8 cellular contexts compared by ENCODE assay signal in genomic region chr11:66082936-66083698, GRCh38. TPM values are rescaled to one million over a fixed set of nuclear protein-coding genes. Genes with fewer than 3 reads are reported as not detected.
A peak's percentile ranks its signal among the peaks of the same experiment; 100 is the strongest.
DNase-seq lines count a peak whose midpoint lies in the region; ATAC-seq, FAIRE-seq and TF ChIP-seq lines count a peak whose summit lies in the region.

No MANE protein-coding gene starts in this region.

- H3K27me3 ChIP-seq in body of pancreas (no peaks in the 10 kb centered on the region), pancreas (no peaks in the 10 kb centered on the region)

- H3K27ac ChIP-seq in HEK293 (ENCODE audit: extremely low read depth, low read depth, low read length) (peak overlapping the region; percentile 3; the same call in 1 of the 2 replicates), body of pancreas (peak overlapping the region in 3 of 4 donors; percentile 10 to 59 (median 12)), pancreas (peak overlapping the region in 2 of 4 donors; percentile 27 to 53)

- TF ChIP-seq CTCF in HEK293 (tag by site-specific recombination; IDR thresholded peaks at IDR 0.05) (no peak), body of pancreas (IDR thresholded peaks at IDR 0.05) (no peak), pancreas (IDR thresholded peaks at IDR 0.05) (no peak)

- no peak for FAIRE-seq in pancreas (lab: Jason Lieb, UNC)

- H3K9me3 ChIP-seq in HEK293 (ENCODE audit: control insufficient read depth, insufficient read depth, low read depth, low read length), result no peaks in the 10 kb centered on the region
- no peaks in the 10 kb centered on the region for H3K9me3 ChIP-seq in body of pancreas
- H3K9me3 ChIP-seq in pancreas, result no peaks in the 10 kb centered on the region

- H3K36me3 ChIP-seq in HEK293 (ENCODE audit: control insufficient read depth in 2 of 2, insufficient read depth in 1 of 2, low read length in 2 of 2), result no peaks in the 10 kb centered on the region
- no peaks in the 10 kb centered on the region for H3K36me3 ChIP-seq in body of pancreas (replicated peaks in 1 of 2; ENCODE audit: insufficient read depth in 1 of 2, low read depth in 2 of 2)
- no peaks in the 10 kb centered on the region for H3K36me3 ChIP-seq in pancreas

- intact Hi-C loops in body of pancreas (cut with DNase I), result no loop called here
- intact Hi-C loops in pancreas (cut with DNase I), result no loop called here
- intact Hi-C loops in posterior cingulate gyrus (cut with DNase I), result no loop called here

- in situ Hi-C loops in KBM-7 (cut with MboI; ENCODE audit: low pct_unique_long_range_greater_than_20kb, low sequenced_read_pairs), result no loop called here

- H3K4me3 ChIP-seq in HEK293 (ENCODE audit: low read depth, low read length), result no peak overlapping the region
- no peak overlapping the region for H3K4me3 ChIP-seq in body of pancreas
- no peak overlapping the region for H3K4me3 ChIP-seq in pancreas

- 27 to 28% methylated on average over 4 of the region's 4 CpGs for WGBS in body of pancreas, 2 donors
- WGBS in pancreas, 2 donors, result 29 to 30% methylated on average over 4 of the region's 4 CpGs

- CTCF ChIA-PET in HEK293 (lab: Yijun Ruan, JAX), result interaction anchor here (0.6 to 2.4 kb wide), 4 partner anchors 14 to 67 kb away, joined by 3 to 15 read pairs (median 6); no protein-coding TSS in a partner anchor

- POLR2A ChIA-PET in HEK293 (lab: Yijun Ruan, JAX), result interaction anchor here (0.9 kb wide), 1 partner anchor 12 kb away, joined by 3 read pairs; no protein-coding TSS in a partner anchor

- no peak for TF ChIP-seq POLR2A in body of pancreas (IDR thresholded peaks at IDR 0.05)

- H3K4me1 ChIP-seq in HEK293 (ENCODE audit: control insufficient read depth, insufficient read depth, low read length) (peaks cover 21% of the 10 kb centered on the region), body of pancreas (peaks cover 51% of the 10 kb centered on the region), pancreas (peaks cover 34 to 51% (median 43%) of the 10 kb centered on the region in 3 donors)

- DNase-seq in NCI-H345 (lab: John Stamatoyannopoulos, UW) (peak; percentile 70), body of pancreas (peak; percentile 41 to 72 (median 57)), pancreas (peak in 3 of 6 donors; percentile 48 to 52 (median 51)), KBM-7 (no peak), T-helper 9 cell (no peak), posterior cingulate gyrus (no peak)

- ATAC-seq in body of pancreas (peak; percentile 67), pancreas (peak; percentile 54 to 83 (median 73)), HG03439 (IDR thresholded peaks at IDR 0.05; ENCODE audit: unreplicated experiment) (no peak)

TF ChIP-seq in HEK293, 187 proteins besides CTCF, POLR2A, EP300 and RAD21 (continues in another document):
- TF ChIP-seq ZBTB17 (tag by site-specific recombination; IDR thresholded peaks at IDR 0.05) (no peak), KLF9 (tag by site-specific recombination; IDR thresholded peaks at IDR 0.05; ENCODE audit: low read depth) (no peak), ZNF747 (tag by site-specific recombination; IDR thresholded peaks at IDR 0.05) (no peak), KLF17 (tag by site-specific recombination; IDR thresholded peaks at IDR 0.05) (no peak), IKZF3 (tag by site-specific recombination; IDR thresholded peaks at IDR 0.05) (peak; percentile 52; the same call in 1 of the 2 replicates), ZNF621 (tag by site-specific recombination; IDR thresholded peaks at IDR 0.05) (no peak), ZNF571 (tag by site-specific recombination; IDR thresholded peaks at IDR 0.05) (no peak), ZNF114 (tag by site-specific recombination; IDR thresholded peaks at IDR 0.05) (no peak), ZNF629 (tag by site-specific recombination; IDR thresholded peaks at IDR 0.05) (no peak), ZSCAN23 (tag by site-specific recombination; IDR thresholded peaks at IDR 0.05) (no peak), ZNF426 (tag by site-specific recombination; IDR thresholded peaks at IDR 0.05) (no peak), ZNF138 (tag by site-specific recombination; IDR thresholded peaks at IDR 0.05; ENCODE audit: borderline replicate concordance) (no peak), GLI4 (tag by site-specific recombination; IDR thresholded peaks at IDR 0.05) (no peak), ZNF624 (tag by site-specific recombination; IDR thresholded peaks at IDR 0.05) (no peak), ZBTB8A (tag by site-specific recombination; IDR thresholded peaks at IDR 0.05) (0 out of 2 replicates have a peak, but pooled peaks have one; percentile 22), TSHZ1 (tag by site-specific recombination; IDR thresholded peaks at IDR 0.05; ENCODE audit: borderline replicate concordance) (no peak), ZSCAN5A (tag by site-specific recombination; IDR thresholded peaks at IDR 0.05) (no peak), SALL2 (tag by site-specific recombination; IDR thresholded peaks at IDR 0.05; ENCODE audit: borderline replicate concordance) (no peak), ZNF169 (tag by site-specific recombination; IDR thresholded peaks at IDR 0.05) (no peak)
- TF ChIP-seq, protein P1, sequence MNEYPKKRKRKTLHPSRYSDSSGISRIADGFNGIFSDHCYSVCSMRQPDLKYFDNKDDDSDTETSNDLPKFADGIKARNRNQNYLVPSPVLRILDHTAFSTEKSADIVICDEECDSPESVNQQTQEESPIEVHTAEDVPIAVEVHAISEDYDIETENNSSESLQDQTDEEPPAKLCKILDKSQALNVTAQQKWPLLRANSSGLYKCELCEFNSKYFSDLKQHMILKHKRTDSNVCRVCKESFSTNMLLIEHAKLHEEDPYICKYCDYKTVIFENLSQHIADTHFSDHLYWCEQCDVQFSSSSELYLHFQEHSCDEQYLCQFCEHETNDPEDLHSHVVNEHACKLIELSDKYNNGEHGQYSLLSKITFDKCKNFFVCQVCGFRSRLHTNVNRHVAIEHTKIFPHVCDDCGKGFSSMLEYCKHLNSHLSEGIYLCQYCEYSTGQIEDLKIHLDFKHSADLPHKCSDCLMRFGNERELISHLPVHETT (tag by site-specific recombination; IDR thresholded peaks at IDR 0.05), result no peak

RNA-seq across cellular contexts. Expression of gene PACS1, which starts 13.0 kb away (rescaled TPM):
- 10 to 100 TPM; 17.5 to 19.7 TPM for total RNA-seq in body of pancreas
- total RNA-seq in pancreas, result 10 to 100 TPM; 19.6 to 61.0 (median 28.8) TPM
- 10 to 100 TPM; 16.9 to 27.1 TPM for polyA plus RNA-seq in pancreas

RNA-seq across cellular contexts. Expression of gene SF3B2, which starts 31.0 kb away (rescaled TPM):
- total RNA-seq in body of pancreas, result 100 to 1,000 TPM; 112 to 255 TPM
- total RNA-seq in pancreas, result 100 to 1,000 TPM in 1 of 6 donors, 10 to 100 TPM in 5; 64.4 to 118 (median 83.3) TPM
- polyA plus RNA-seq in pancreas, result 10 to 100 TPM; 75.8 to 99.0 TPM

RNA-seq across cellular contexts. Expression of gene GAL3ST3, which starts 34.2 kb away (rescaled TPM):
- total RNA-seq in body of pancreas (1 to 10 TPM in 1 of 2 donors, under 1 TPM in 1; 0.66 to 2.6 TPM), pancreas (under 1 TPM in 5 of 6 donors, not detected in 1; 0.20 to 0.83 (median 0.43) TPM)
- polyA plus RNA-seq in pancreas, result 1 to 10 TPM in 1 of 2 donors, under 1 TPM in 1; 0.27 to 1.8 TPM

RNA-seq across cellular contexts. Expression of gene CATSPER1, which starts 56.8 kb away (rescaled TPM):
- not detected for total RNA-seq in body of pancreas
- total RNA-seq in pancreas, result under 1 TPM in 2 of 6 donors, not detected in 4; 0.06 to 0.41 TPM
- under 1 TPM; 0.27 to 0.38 TPM for polyA plus RNA-seq in pancreas

Comparison
In these comparisons a context has a peak if more than half of its experiments do, and no peak if none do; other contexts are left out.
1. DNase-seq: peak in NCI-H345 (single experiment) and body of pancreas (4 of 4); none in KBM-7 (single experiment), T-helper 9 cell (single experiment) and posterior cingulate gyrus (0 of 10).